In genomic region chr11:59012106-59012941, GRCh38 we compare ENCODE assay signal across 25 cellular contexts.
DNase-seq lines count a peak whose midpoint lies in the region; ATAC-seq, FAIRE-seq and TF ChIP-seq lines count a peak whose summit lies in the region.
"Had no signal": no experiment of that assay in that cellular context is flagged by ENCODE, and none has a peak within 500 bp of the region (broad histone marks: within the 10 kb centered on the region; RNA-seq: fewer than 3 reads in every experiment).

No MANE protein-coding gene starts in this region.

- H2AFZ ChIP-seq in HepG2 (ENCODE audit: low read length): no peak overlapping the region
- H2AFZ ChIP-seq: PC-9 had no signal

- in situ Hi-C loops in HepG2 (cut with HindIII; ENCODE audit: extremely low pct_ligation_motif_present, low pct_unique_long_range_greater_than_20kb): no loop called here

- H3K4me1 ChIP-seq in right lobe of liver (peaks cover 0 to 37% (median 5%) of the 10 kb centered on the region in 4 donors), HepG2 (ENCODE audit: insufficient read depth, low read length) (no peaks in the 10 kb centered on the region), left lung (no peaks in the 10 kb centered on the region)
- H3K4me1 ChIP-seq: tibial artery had no signal

- peaks cover 31% of the 10 kb centered on the region for H3K36me3 Mint-ChIP-seq in WTC11
- H3K36me3 Mint-ChIP-seq in naive B cell: peaks cover 24 to 25% of the 10 kb centered on the region in 2 donors
- H3K36me3 Mint-ChIP-seq: activated naive CD4-positive, alpha-beta T cell treated with anti-CD3 and anti-CD28 coated beads, Interleukin-2, amount 50 U/mL, for 24 hours; natural killer cell treated with Interleukin-12 subunit alpha and Interleukin-12 subunit beta and Interleukin-15 and Interleukin-18, amount 100 ng/mL, for 72 hours had no signal

- POLR2A ChIA-PET in HepG2 (lab: Yijun Ruan, JAX): no interaction called here
- POLR2A ChIA-PET in WTC11 (lab: Charles Lee): no interaction called here

- TF ChIP-seq POLR2A in right lobe of liver (IDR thresholded peaks at IDR 0.05): no peak
- TF ChIP-seq POLR2A in HepG2 (IDR thresholded peaks at IDR 0.05; ENCODE audit: insufficient read depth in 1 of 2, low read depth in 2 of 2, low read length in 2 of 2): no peak

- no peak for DNase-seq in right lobe of liver
- no peak for DNase-seq in HepG2 (ENCODE audit: low spot score)
- no peak for DNase-seq in WTC11 (ENCODE audit: low spot score)
- peak; percentile 30 for DNase-seq in naive B cell
- no peak for DNase-seq in dedifferentiated amniotic fluid mesenchymal stem cell (ENCODE audit: extremely low spot score)
- DNase-seq in GM10266 (ENCODE audit: extremely low spot score): no peak
- DNase-seq in left lung: no peak
- no peak for DNase-seq in cerebellar cortex (ENCODE audit: low spot score)
- DNase-seq: AML-193, DMS79, left cardiac atrium, midbrain, NCI-H2081, ovary, PC-9, SHP77, tibial artery, WERI-Rb-1 had no signal

- TF ChIP-seq EP300 in HepG2 (IDR thresholded peaks at IDR 0.05; ENCODE audit: low read depth in 2 of 2, low read length in 2 of 2) (no peak), HepG2 (CRISPR knock-in tag; IDR thresholded peaks at IDR 0.05; ENCODE audit: borderline replicate concordance) (no peak)

- CTCF ChIA-PET in HepG2 (lab: Yijun Ruan, JAX; ENCODE audit: low intra/inter-chr PET ratio, low total read pairs): no interaction called here
- CTCF ChIA-PET in WTC11 (lab: Charles Lee): interaction anchor here (1.0 to 2.6 kb wide), 3 partner anchors 46 to 107 kb away, joined by 3 to 18 read pairs (median 5); no protein-coding TSS in a partner anchor

- H3K27me3 ChIP-seq in right lobe of liver: no peaks in the 10 kb centered on the region
- no peaks in the 10 kb centered on the region; a peak in 1 of 5 replicates for H3K27me3 ChIP-seq in HepG2 (ENCODE audit: control insufficient read depth in 1 of 2, insufficient read depth in 2 of 2, low read length in 2 of 2)
- H3K27me3 ChIP-seq in left lung: no peaks in the 10 kb centered on the region
- H3K27me3 ChIP-seq: ovary, tibial artery had no signal

- WGBS in right lobe of liver (ENCODE audit: insufficient coverage, low coverage, low lambda C conversion rate, missing lambda C conversion rate): 54% methylated on average over 5 of the region's 5 CpGs
- 49% methylated on average over 5 of the region's 5 CpGs for WGBS in HepG2 (ENCODE audit: low lambda C conversion rate)

- H3K4me3 ChIP-seq in right lobe of liver (no peak overlapping the region), HepG2 (replicated peaks in 1 of 3; ENCODE audit: insufficient read depth in 1 of 3, low read depth in 2 of 3, low read length in 3 of 3) (no peak overlapping the region), left lung (no peak overlapping the region)
- H3K4me3 ChIP-seq: GM12878, ovary, PC-9, tibial artery had no signal

- BruUV-seq in HepG2 (replicated peaks; lab: Mats Ljungman, UMichigan): no TSS peak

- intact Hi-C loops in right lobe of liver (cut with DNase I): no loop called here
- intact Hi-C loops in HepG2 (cut with micrococcal nuclease; ENCODE audit: unreplicated experiment): no loop called here
- intact Hi-C loops in left lung (cut with DNase I): no loop called here

- H3K27me3 Mint-ChIP-seq in WTC11 (ENCODE audit: low read depth) (no peaks in the 10 kb centered on the region; the same call in 1 of the 2 replicates), naive B cell (no peaks in the 10 kb centered on the region)

- no peaks in the 10 kb centered on the region for H3K79me2 ChIP-seq in HepG2 (ENCODE audit: insufficient read depth, low read length)

- FAIRE-seq in HepG2 (lab: Jason Lieb, UNC): no peak
- FAIRE-seq: A204.1, GM12878 had no signal

- H3K4me3 Mint-ChIP-seq in WTC11: no peak overlapping the region
- peak overlapping the region in 4 of 8 donors; percentile 21 to 71 (median 54) for H3K4me3 Mint-ChIP-seq in naive B cell
- H3K4me3 Mint-ChIP-seq: activated naive CD4-positive, alpha-beta T cell treated with anti-CD3 and anti-CD28 coated beads, Interleukin-2, amount 50 U/mL, for 24 hours; natural killer cell treated with Interleukin-12 subunit alpha and Interleukin-12 subunit beta and Interleukin-15 and Interleukin-18, amount 100 ng/mL, for 72 hours; stimulated activated naive CD8-positive, alpha-beta T cell treated with anti-CD3 and anti-CD28 coated beads, Interleukin-15, Interleukin-2, amounts not matched to agents 100 ng/mL and 50 ng/mL, for 24 hours had no signal

- H3K27ac Mint-ChIP-seq in WTC11 (peak overlapping the region; percentile 22; the same call in 1 of the 2 replicates), naive B cell (peak overlapping the region; percentile 62 to 94 (median 88))
- H3K27ac Mint-ChIP-seq: activated naive CD4-positive, alpha-beta T cell treated with anti-CD3 and anti-CD28 coated beads, Interleukin-2, amount 50 U/mL, for 24 hours; natural killer cell treated with Interleukin-12 subunit alpha and Interleukin-12 subunit beta and Interleukin-15 and Interleukin-18, amount 100 ng/mL, for 72 hours; stimulated activated naive CD8-positive, alpha-beta T cell treated with anti-CD3 and anti-CD28 coated beads, Interleukin-15, Interleukin-2, amounts not matched to agents 100 ng/mL and 50 ng/mL, for 24 hours had no signal

- H3K9me3 ChIP-seq in right lobe of liver (no peaks in the 10 kb centered on the region), HepG2 (ENCODE audit: low read length) (no peaks in the 10 kb centered on the region), left lung (no peaks in the 10 kb centered on the region)
- H3K9me3 ChIP-seq: ovary, tibial artery had no signal

- peak in 1 of 4 donors; percentile 4 for ATAC-seq in right lobe of liver
- ATAC-seq in HepG2: no peak
- no peak; the same call in 1 of the 2 replicates for ATAC-seq in WTC11
- ATAC-seq in naive B cell (ENCODE audit: low read depth in 2 of 2): peak; percentile 67 to 84
- no peak for ATAC-seq in left lung
- ATAC-seq: GM12878, HCT116, right cardiac atrium had no signal

- H4K20me1 ChIP-seq in HepG2 (ENCODE audit: insufficient read depth, low read length): no peaks in the 10 kb centered on the region

- H3K27ac ChIP-seq in right lobe of liver (peak overlapping the region; percentile 23 to 85 (median 77)), HepG2 (ENCODE audit: extremely low read length, insufficient read depth, low read length) (no peak overlapping the region), left lung (no peak overlapping the region)
- H3K27ac ChIP-seq: ovary, PC-9, tibial artery, WERI-Rb-1 had no signal

- no peak overlapping the region for H3K9ac ChIP-seq in HepG2 (ENCODE audit: insufficient read depth, low read depth, low read length)

- H3K9me3 Mint-ChIP-seq in WTC11: peaks cover 30% of the 10 kb centered on the region
- peaks cover 0 to 11% (median 0%) of the 10 kb centered on the region in 7 donors for H3K9me3 Mint-ChIP-seq in naive B cell
- H3K9me3 Mint-ChIP-seq: activated naive CD4-positive, alpha-beta T cell treated with anti-CD3 and anti-CD28 coated beads, Interleukin-2, amount 50 U/mL, for 24 hours; natural killer cell treated with Interleukin-12 subunit alpha and Interleukin-12 subunit beta and Interleukin-15 and Interleukin-18, amount 100 ng/mL, for 72 hours; stimulated activated naive CD8-positive, alpha-beta T cell treated with anti-CD3 and anti-CD28 coated beads, Interleukin-15, Interleukin-2, amounts not matched to agents 100 ng/mL and 50 ng/mL, for 24 hours had no signal

- TF ChIP-seq RAD21 in HepG2 (CRISPR knock-in tag; IDR thresholded peaks at IDR 0.05): no peak

- TF ChIP-seq CTCF in right lobe of liver (IDR thresholded peaks at IDR 0.05): no peak
- TF ChIP-seq CTCF in HepG2 (CRISPR knock-in tag; IDR thresholded peaks at IDR 0.05): no peak
- TF ChIP-seq CTCF in WTC11 (IDR thresholded peaks at IDR 0.05): no peak
- no peak for TF ChIP-seq CTCF in GM10266 (IDR thresholded peaks at IDR 0.05; ENCODE audit: control insufficient read depth, insufficient read depth, low read depth, missing control alignments)
- TF ChIP-seq CTCF in left lung (IDR thresholded peaks at IDR 0.05): no peak

- H3K4me1 Mint-ChIP-seq in WTC11 (peaks cover 23% of the 10 kb centered on the region), naive B cell (peaks cover 41 to 65% (median 55%) of the 10 kb centered on the region in 3 donors)

- no peak overlapping the region for H3K4me2 ChIP-seq in HepG2 (ENCODE audit: low read depth, low read length)
- H3K4me2 ChIP-seq: PC-9 had no signal

- H3K36me3 ChIP-seq in right lobe of liver (no peaks in the 10 kb centered on the region), HepG2 (replicated peaks in 1 of 2; ENCODE audit: control insufficient read depth in 1 of 2, insufficient read depth in 2 of 2, low read length in 2 of 2) (no peaks in the 10 kb centered on the region), left lung (no peaks in the 10 kb centered on the region)
- H3K36me3 ChIP-seq: ovary, tibial artery, WERI-Rb-1 had no signal

TF ChIP-seq in HepG2, 621 proteins besides CTCF, POLR2A, EP300 and RAD21 (continues in another document):
- TF ChIP-seq ZZZ3 (CRISPR knock-in tag; IDR thresholded peaks at IDR 0.05; ENCODE audit: borderline replicate concordance) (no peak), MEF2D (CRISPR knock-in tag; IDR thresholded peaks at IDR 0.05) (no peak), DPF2 (CRISPR knock-in tag; IDR thresholded peaks at IDR 0.05; ENCODE audit: borderline replicate concordance, low read depth) (no peak)

TF ChIP-seq in WTC11, 78 proteins besides CTCF, POLR2A, EP300 and RAD21 (continues in another document):
- TF ChIP-seq NFYB (CRISPR knock-in tag; conservative IDR thresholded peaks at IDR 0.05; ENCODE audit: low read depth) (no peak), ZSCAN18 (CRISPR knock-in tag; IDR thresholded peaks at IDR 0.05) (no peak), RORB (CRISPR knock-in tag; IDR thresholded peaks at IDR 0.05) (no peak), JAZF1 (CRISPR knock-in tag; IDR thresholded peaks at IDR 0.05) (no peak), TP53 (CRISPR knock-in tag; IDR thresholded peaks at IDR 0.05) (no peak), SMAD4 (CRISPR knock-in tag; IDR thresholded peaks at IDR 0.05) (no peak)

Comparison
In these comparisons a context has a peak if more than half of its experiments do, and no peak if none do; other contexts are left out.
1. H3K27ac ChIP-seq: peak in right lobe of liver (3 of 3); none in HepG2 (single experiment) and left lung (0 of 2).
2. ATAC-seq: peak in naive B cell (2 of 2); none in HepG2 (single experiment), WTC11 (single experiment) and left lung (single experiment).